Comparison of ENCODE assay signal across 8 cellular contexts in genomic region chr4:30718889-30719252, GRCh38. TPM values are rescaled to one million over a fixed set of nuclear protein-coding genes. Genes with fewer than 3 reads are reported as not detected.
DNase-seq lines count a peak whose midpoint lies in the region; ATAC-seq, FAIRE-seq and TF ChIP-seq lines count a peak whose summit lies in the region.

No MANE protein-coding gene starts in this region.

- no peaks in the 10 kb centered on the region for H3K9me3 ChIP-seq in A549
- no peaks in the 10 kb centered on the region for H3K9me3 ChIP-seq in HAP-1
- no peaks in the 10 kb centered on the region for H3K9me3 ChIP-seq in mammary epithelial cell (replicated peaks; ENCODE audit: insufficient read depth, low read length)

- H4K20me1 ChIP-seq in mammary epithelial cell (ENCODE audit: insufficient read depth, low read length), result no peaks in the 10 kb centered on the region

- H3K4me1 ChIP-seq in A549, result peaks cover 5% of the 10 kb centered on the region; the same call in 1 of the 3 replicates
- H3K4me1 ChIP-seq in HAP-1, result peaks cover 14% of the 10 kb centered on the region; the same call in 1 of the 2 replicates
- H3K4me1 ChIP-seq in mammary epithelial cell (ENCODE audit: insufficient read depth, low read length), result peaks cover 31% of the 10 kb centered on the region

- FAIRE-seq in A549 (lab: Jason Lieb, UNC), result no peak

- peak overlapping the region; percentile 58 for H3K9ac ChIP-seq in mammary epithelial cell (ENCODE audit: insufficient read depth, low read length)

- peak overlapping the region; percentile 91 for H3K4me2 ChIP-seq in A549
- peak overlapping the region; percentile 99 for H3K4me2 ChIP-seq in mammary epithelial cell (ENCODE audit: insufficient read depth, low read depth, low read length)

- no peak for TF ChIP-seq POLR2A in A549 (IDR thresholded peaks at IDR 0.05; ENCODE audit: low read length)

- WGBS in A549 (ENCODE audit: missing lambda C conversion rate), result 12% methylated on average over 11 of the region's 12 CpGs
- 6% methylated on average over 5 of the region's 12 CpGs for WGBS in mammary epithelial cell (ENCODE audit: low coverage, missing lambda C conversion rate)

- dilution Hi-C loops in mammary epithelial cell (cut with HindIII; ENCODE audit: low sequenced_read_pairs), result no loop called here

- TF ChIP-seq CTCF in A549 (IDR thresholded peaks at IDR 0.05) (no peak), mammary epithelial cell (conservative IDR thresholded peaks at IDR 0.05 in 1 of 2, IDR thresholded peaks at IDR 0.05 in 1 of 2; ENCODE audit: extremely low read depth in 1 of 2, insufficient read depth in 1 of 2, low read depth in 1 of 2, low read length in 2 of 2) (peak; percentile 19 to 47)

- H3K36me3 ChIP-seq in HAP-1 (replicated peaks) (no peaks in the 10 kb centered on the region), mammary epithelial cell (ENCODE audit: insufficient read depth, low read length) (no peaks in the 10 kb centered on the region)

- POLR2A ChIA-PET in A549 (lab: Yijun Ruan, JAX), result no interaction called here

- peak in 1 of 2 experiments; percentile 0 for DNase-seq in A549 (ENCODE audit: low read depth in 1 of 2, low spot score in 1 of 2)
- peak in 1 of 2 experiments; percentile 15 for DNase-seq in HAP-1 (ENCODE audit: low spot score in 2 of 2)
- DNase-seq in mammary epithelial cell, result peak; percentile 35
- DNase-seq in medulla oblongata (ENCODE audit: extremely low spot score), result peak; percentile 32
- no peak for DNase-seq in COLO668 (lab: John Stamatoyannopoulos, UW; ENCODE audit: unreplicated experiment)

- peaks cover 25% of the 10 kb centered on the region for H3K79me2 ChIP-seq in mammary epithelial cell (ENCODE audit: insufficient read depth, low read length)

- intact Hi-C loops in mammary epithelial cell (cut with micrococcal nuclease), result loop anchor here (2.0 to 10.0 kb wide), 4 partner anchors 326 to 1548 kb away; no protein-coding TSS in a partner anchor

- H3K4me3 ChIP-seq in A549 (peak overlapping the region; percentile 41), HAP-1 (peak overlapping the region; percentile 38), mammary epithelial cell (replicated peaks in 1 of 3; ENCODE audit: insufficient read depth in 1 of 3, low read depth in 2 of 3, low read length in 3 of 3) (peak overlapping the region; percentile 79 to 89 (median 81))

- no TSS peak for BruUV-seq in mammary epithelial cell (replicated peaks; lab: Mats Ljungman, UMichigan)

- H3K27me3 ChIP-seq in HAP-1 (ENCODE audit: low read depth) (peaks cover 22% of the 10 kb centered on the region), mammary epithelial cell (ENCODE audit: insufficient read depth, low read length) (no peaks in the 10 kb centered on the region)

- CTCF ChIA-PET in A549 (lab: Yijun Ruan, JAX), result no interaction called here
- CTCF ChIA-PET in mammary epithelial cell (lab: Charles Lee; ENCODE audit: low non-redundant PET), result interaction anchor here (0.5 kb wide), 1 partner anchor 358 kb away, joined by 3 read pairs; no protein-coding TSS in a partner anchor

- ATAC-seq in A549 (no peak), HG02885 (IDR thresholded peaks at IDR 0.05; ENCODE audit: poor library complexity, unreplicated experiment) (no peak), GM19463 (IDR thresholded peaks at IDR 0.05; ENCODE audit: unreplicated experiment) (no peak), GM19452 (IDR thresholded peaks at IDR 0.05; ENCODE audit: unreplicated experiment) (no peak)

- H2AFZ ChIP-seq in mammary epithelial cell (ENCODE audit: low read depth, low read length), result peak overlapping the region; percentile 95

- H3K27ac ChIP-seq in A549 (no peak overlapping the region), mammary epithelial cell (ENCODE audit: insufficient read depth, low read depth, low read length) (peak overlapping the region; percentile 35)

- TF ChIP-seq RAD21 in A549 (conservative IDR thresholded peaks at IDR 0.05 in 1 of 2, IDR thresholded peaks at IDR 0.05 in 1 of 2), result no peak

- TF ChIP-seq EP300 in A549 (IDR thresholded peaks at IDR 0.05), result no peak

- in situ Hi-C loops in HAP-1 (cut with MboI; ENCODE audit: low sequenced_read_pairs) (loop anchor here (25.0 kb wide), 1 partner anchor 593 kb away; no protein-coding TSS in a partner anchor), mammary epithelial cell (cut with MboI; ENCODE audit: low sequenced_read_pairs in 2 of 2) (loop anchor here (10.0 to 25.0 kb wide), 4 partner anchors 343 to 956 kb away; no protein-coding TSS in a partner anchor)

TF ChIP-seq in A549, 52 proteins besides CTCF, POLR2A, EP300 and RAD21:
- TF ChIP-seq RCOR1 (IDR thresholded peaks at IDR 0.05; ENCODE audit: low read depth, low read length) (no peak), PHF8 (IDR thresholded peaks at IDR 0.05; ENCODE audit: borderline replicate concordance, low read depth) (no peak), HOXB13 (CRISPR knock-in tag; IDR thresholded peaks at IDR 0.05; ENCODE audit: low read depth) (no peak), REST (IDR thresholded peaks at IDR 0.05) (no peak), CEBPB (IDR thresholded peaks at IDR 0.05) (no peak), EHF (CRISPR knock-in tag; IDR thresholded peaks at IDR 0.05) (no peak), MAFK (IDR thresholded peaks at IDR 0.05; ENCODE audit: partially characterized antibody) (no peak), MAX (IDR thresholded peaks at IDR 0.05) (no peak), TP53 (CRISPR knock-in tag; IDR thresholded peaks at IDR 0.05) (no peak), TFCP2L1 (CRISPR knock-in tag; IDR thresholded peaks at IDR 0.05) (no peak), RARB (CRISPR knock-in tag; IDR thresholded peaks at IDR 0.05) (no peak), ZFP36 (IDR thresholded peaks at IDR 0.05; ENCODE audit: borderline replicate concordance, partially characterized antibody) (no peak), RNF2 (IDR thresholded peaks at IDR 0.05; ENCODE audit: borderline replicate concordance, low read depth) (no peak), NR3C1 (IDR thresholded peaks at IDR 0.05) (no peak), FOXS1 (CRISPR knock-in tag; IDR thresholded peaks at IDR 0.05) (no peak)
- TF ChIP-seq, protein P1, sequence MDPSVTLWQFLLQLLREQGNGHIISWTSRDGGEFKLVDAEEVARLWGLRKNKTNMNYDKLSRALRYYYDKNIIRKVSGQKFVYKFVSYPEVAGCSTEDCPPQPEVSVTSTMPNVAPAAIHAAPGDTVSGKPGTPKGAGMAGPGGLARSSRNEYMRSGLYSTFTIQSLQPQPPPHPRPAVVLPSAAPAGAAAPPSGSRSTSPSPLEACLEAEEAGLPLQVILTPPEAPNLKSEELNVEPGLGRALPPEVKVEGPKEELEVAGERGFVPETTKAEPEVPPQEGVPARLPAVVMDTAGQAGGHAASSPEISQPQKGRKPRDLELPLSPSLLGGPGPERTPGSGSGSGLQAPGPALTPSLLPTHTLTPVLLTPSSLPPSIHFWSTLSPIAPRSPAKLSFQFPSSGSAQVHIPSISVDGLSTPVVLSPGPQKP (IDR thresholded peaks at IDR 0.05; ENCODE audit: low read depth, low read length), result no peak
- TF ChIP-seq, protein P2, sequence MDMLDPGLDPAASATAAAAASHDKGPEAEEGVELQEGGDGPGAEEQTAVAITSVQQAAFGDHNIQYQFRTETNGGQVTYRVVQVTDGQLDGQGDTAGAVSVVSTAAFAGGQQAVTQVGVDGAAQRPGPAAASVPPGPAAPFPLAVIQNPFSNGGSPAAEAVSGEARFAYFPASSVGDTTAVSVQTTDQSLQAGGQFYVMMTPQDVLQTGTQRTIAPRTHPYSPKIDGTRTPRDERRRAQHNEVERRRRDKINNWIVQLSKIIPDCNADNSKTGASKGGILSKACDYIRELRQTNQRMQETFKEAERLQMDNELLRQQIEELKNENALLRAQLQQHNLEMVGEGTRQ (IDR thresholded peaks at IDR 0.05), result no peak

RNA-seq across cellular contexts. Expression of gene PCDH7, which starts 1.3 kb away (rescaled TPM):
- polyA plus RNA-seq in A549 (2011; rRNA removed), result 0.16 and 0.19 TPM in 2 replicates
- 0.08 and 0.12 TPM in 2 replicates for polyA plus RNA-seq in A549 (2012; cell fraction: cytosol; rRNA removed)
- 0.06 and 0.10 TPM in 2 replicates for polyA plus RNA-seq in A549 (2012; cell fraction: nucleus; rRNA removed)
- 0.04 TPM in 2 of 3 replicates, not detected in the other for polyA plus RNA-seq in A549 (2017; fragmentation: RNase III; extraction: RNeasy Plus Mini Kit Qiagen cat#74134 plus additional on column Dnase treatment)
- 0.24 and 0.37 TPM in 2 replicates for polyA minus RNA-seq in A549 (2011; rRNA and poly(A)+ RNA removed)
- total RNA-seq in mammary epithelial cell, result 10 to 100 TPM; 22.6 to 94.5 TPM
- polyA plus RNA-seq in mammary epithelial cell, result 15.1 TPM
- polyA minus RNA-seq in mammary epithelial cell, result 40.4 TPM

Comparison
In these comparisons a context has a peak if more than half of its experiments do, and no peak if none do; other contexts are left out.
1. RNA of gene PCDH7, which starts 1.3 kb away (polyA plus RNA-seq): 15.1 TPM in mammary epithelial cell (single experiment); 0.04 to 0.19 TPM in A549; every median in the first group is over 10 times any median in the second.
2. Peak in every context shown above with its lines, with median percentiles within 50 percentile points of each other: H3K4me3 ChIP-seq.